ENCODE assay signal across 8 cellular contexts in genomic region chr9:110156902-110157301, GRCh38. TPM values are rescaled to one million over a fixed set of nuclear protein-coding genes. Genes with fewer than 3 reads are reported as not detected.
A peak's percentile ranks its signal among the peaks of the same experiment; 100 is the strongest.
DNase-seq lines count a peak whose midpoint lies in the region; ATAC-seq and TF ChIP-seq lines count a peak whose summit lies in the region.

No MANE protein-coding gene starts in this region.

- ATAC-seq in GM19455 (IDR thresholded peaks at IDR 0.05; ENCODE audit: unreplicated experiment) (peak; percentile 67), HG03442 (IDR thresholded peaks at IDR 0.05; ENCODE audit: unreplicated experiment) (peak; percentile 78), lower lobe of right lung (peak; percentile 44 to 72)

- WGBS in esophagus muscularis mucosa: 28% methylated on average over 4 of the region's 4 CpGs

- no peaks in the 10 kb centered on the region for H3K27me3 ChIP-seq in lower lobe of right lung (ENCODE audit: low read depth)
- no peaks in the 10 kb centered on the region for H3K27me3 ChIP-seq in esophagus muscularis mucosa

- DNase-seq in GDM1 (lab: John Stamatoyannopoulos, UW) (peak; percentile 82), T1000 (lab: John Stamatoyannopoulos, UW) (peak; percentile 14), lower lobe of right lung (no peak), NCI-H510A (lab: John Stamatoyannopoulos, UW) (no peak), esophagus muscularis mucosa (ENCODE audit: extremely low spot score) (no peak), DMS114 treated with DMSO at 0.1 percent for 48 hours (lab: John Stamatoyannopoulos, UW; ENCODE audit: unreplicated experiment) (no peak)

- no peak for TF ChIP-seq POLR2A in esophagus muscularis mucosa (IDR thresholded peaks at IDR 0.05; ENCODE audit: low read depth)

- H3K27ac ChIP-seq in lower lobe of right lung (peak overlapping the region; percentile 42), esophagus muscularis mucosa (replicated peaks in 1 of 4) (peak overlapping the region in 2 of 4 donors; percentile 13 to 16)

- H3K9me3 ChIP-seq in lower lobe of right lung: no peaks in the 10 kb centered on the region
- no peaks in the 10 kb centered on the region for H3K9me3 ChIP-seq in esophagus muscularis mucosa

- no peak for TF ChIP-seq EP300 in esophagus muscularis mucosa (IDR thresholded peaks at IDR 0.05)

- H3K36me3 ChIP-seq in lower lobe of right lung: peaks cover 8% of the 10 kb centered on the region
- peaks cover 0 to 24% (median 6%) of the 10 kb centered on the region in 4 donors for H3K36me3 ChIP-seq in esophagus muscularis mucosa

- H3K4me3 ChIP-seq in lower lobe of right lung (no peak overlapping the region), esophagus muscularis mucosa (no peak overlapping the region)

- peaks cover 73% of the 10 kb centered on the region for H3K4me1 ChIP-seq in lower lobe of right lung
- peaks cover 39 to 83% (median 56%) of the 10 kb centered on the region in 4 donors for H3K4me1 ChIP-seq in esophagus muscularis mucosa

- TF ChIP-seq CTCF in lower lobe of right lung (IDR thresholded peaks at IDR 0.05): no peak
- TF ChIP-seq CTCF in esophagus muscularis mucosa (IDR thresholded peaks at IDR 0.05): no peak

- intact Hi-C loops in lower lobe of right lung (cut with DNase I) (loop anchor here (10.0 kb wide), 1 partner anchor 252 kb away; no protein-coding TSS in a partner anchor), esophagus muscularis mucosa (cut with DNase I) (loop anchor here (10.0 kb wide), 1 partner anchor 582 kb away; no protein-coding TSS in a partner anchor)

RNA-seq across cellular contexts. Expression of gene C9orf152, which starts 51.1 kb away (rescaled TPM):
- total RNA-seq in lower lobe of right lung (26.1 TPM), esophagus muscularis mucosa (not detected)

Comparison
In these comparisons a context has a peak if more than half of its experiments do, and no peak if none do; other contexts are left out.
1. DNase-seq: peak in GDM1 (single experiment) and T1000 (single experiment); none in lower lobe of right lung (single experiment), NCI-H510A (single experiment), esophagus muscularis mucosa (single experiment) and DMS114 treated with DMSO at 0.1 percent for 48 hours (single experiment).
2. RNA of gene C9orf152, which starts 51.1 kb away (total RNA-seq): 26.1 TPM in lower lobe of right lung (single experiment); not detected in esophagus muscularis mucosa; every median in the first group is over 10 times any median in the second.
3. Peak in every context shown above with its lines, with median percentiles within 50 percentile points of each other: ATAC-seq.